In genomic region chr5:42734531-42735058, GRCh38 we compare ENCODE assay signal across 2 cellular contexts. TPM values are rescaled to one million over a fixed set of nuclear protein-coding genes. Genes with fewer than 3 reads are reported as not detected.
"Had no signal": no experiment of that assay in that cellular context is flagged by ENCODE, and none has a peak within 500 bp of the region (broad histone marks: within the 10 kb centered on the region; RNA-seq: fewer than 3 reads in every experiment).

No MANE protein-coding gene starts in this region.

RNA-seq across cellular contexts. Expression of gene CCDC152, which starts 22.0 kb away (rescaled TPM):
- total RNA-seq: neural crest cell, osteocyte had no signal
